Comparison of ENCODE assay signal across 8 cellular contexts in genomic region chr16:30609928-30610839, GRCh38. TPM values are rescaled to one million over a fixed set of nuclear protein-coding genes. Genes with fewer than 3 reads are reported as not detected.
DNase-seq lines count a peak whose midpoint lies in the region; ATAC-seq, FAIRE-seq and TF ChIP-seq lines count a peak whose summit lies in the region.

Gene ZNF689, minus strand, starts transcription at chr16:30610389. Its CDS starts 348 bp downstream, at chr16:30610041.

- H3K79me2 ChIP-seq in OCI-LY3 (ENCODE audit: low read length) (peaks cover 13% of the 10 kb centered on the region), endothelial cell of umbilical vein (ENCODE audit: control insufficient read depth, insufficient read depth, low read length) (peaks cover 2% of the 10 kb centered on the region)

- H3K4me2 ChIP-seq in OCI-LY3 (ENCODE audit: low read length) (peak within 1 kb of the TSS; percentile 92), endothelial cell of umbilical vein (ENCODE audit: insufficient read depth, low read length) (peak within 1 kb of the TSS; percentile 66)

- H3K4me1 ChIP-seq in OCI-LY3 (ENCODE audit: low read length) (peaks cover 14% of the 10 kb centered on the region), endothelial cell of umbilical vein (ENCODE audit: control insufficient read depth, extremely low read depth, insufficient read depth, low read length) (peaks cover 4% of the 10 kb centered on the region)

- no peaks in the 10 kb centered on the region for H3K27me3 ChIP-seq in OCI-LY3 (ENCODE audit: low read depth, low read length)
- no peaks in the 10 kb centered on the region for H3K27me3 ChIP-seq in endothelial cell of umbilical vein (ENCODE audit: control insufficient read depth in 2 of 2, insufficient read depth in 2 of 2, low read length in 2 of 2)

- dilution Hi-C loops in endothelial cell of umbilical vein (cut with MboI; ENCODE audit: extremely low pct_ligation_motif_present, low sequenced_read_pairs) = no loop called here

- peak within 1 kb of the TSS; percentile 89 for H2AFZ ChIP-seq in OCI-LY3 (ENCODE audit: low read depth, low read length)
- H2AFZ ChIP-seq in endothelial cell of umbilical vein (ENCODE audit: low read depth, low read length) = peak within 1 kb of the TSS; percentile 80

- H3K36me3 ChIP-seq in OCI-LY3 (replicated peaks; ENCODE audit: low read depth, low read length) (peaks cover 5% of the 10 kb centered on the region), endothelial cell of umbilical vein (ENCODE audit: control insufficient read depth in 2 of 2, extremely low read depth in 1 of 2, insufficient read depth in 2 of 2, low read length in 2 of 2) (peaks cover 0 to 5% of the 10 kb centered on the region in 2 experiments)

- no peak for TF ChIP-seq CTCF in Calu3 (IDR thresholded peaks at IDR 0.05; ENCODE audit: unreplicated experiment)
- TF ChIP-seq CTCF in OCI-LY3 (IDR thresholded peaks at IDR 0.05; ENCODE audit: low read depth, low read length) = 0 out of 2 replicates have a peak, but pooled peaks have one; percentile 18
- TF ChIP-seq CTCF in endothelial cell of umbilical vein (IDR thresholded peaks at IDR 0.05; ENCODE audit: extremely low read depth in 1 of 2, insufficient read depth in 1 of 2, low read depth in 1 of 2, low read length in 2 of 2) = no peak

- no peaks in the 10 kb centered on the region for H3K9me3 Mint-ChIP-seq in Calu3 (ENCODE audit: low read depth, unreplicated experiment)

- H3K27me3 Mint-ChIP-seq in Calu3 (ENCODE audit: unreplicated experiment) = no peaks in the 10 kb centered on the region

- DNase-seq in Calu3 (peak; percentile 97), HuH-7 (ENCODE audit: low spot score) (peak; percentile 94), endothelial cell of umbilical vein (ENCODE audit: low read depth, low spot score) (peak; percentile 98), midbrain (lab: John Stamatoyannopoulos, UW) (peak; percentile 98)
- peak; percentile 95 for DNase-seq in activated CD8-positive, alpha-beta memory T cell treated with anti-CD3 and anti-CD28 coated beads, Interleukin-2, amount 50 U/mL, for 48 hours
- peak; percentile 86 to 88 for DNase-seq in stimulated activated CD8-positive, alpha-beta memory T cell treated with anti-CD3 and anti-CD28 coated beads, Interleukin-2, amount 100 ng/mL, for 1 hour (ENCODE audit: low read depth in 2 of 2)

- H3K4me3 Mint-ChIP-seq in Calu3 (ENCODE audit: low read depth, unreplicated experiment) = peak within 1 kb of the TSS; percentile 75

- peak; percentile 99 for FAIRE-seq in endothelial cell of umbilical vein (lab: Jason Lieb, UNC)

- TSS peak; percentile 61 for BruUV-seq in Calu3 (replicated peaks; lab: Mats Ljungman, UMichigan)
- TSS peak; percentile 66 for BruUV-seq in endothelial cell of umbilical vein (replicated peaks; lab: Mats Ljungman, UMichigan)

- H3K9me3 ChIP-seq in OCI-LY3 (ENCODE audit: insufficient read depth, low read length) (no peaks in the 10 kb centered on the region), endothelial cell of umbilical vein (replicated peaks; ENCODE audit: control insufficient read depth, insufficient read depth, low read length) (no peaks in the 10 kb centered on the region)

- POLR2A ChIA-PET in endothelial cell of umbilical vein (lab: Charles Lee) = interaction anchor here (1.0 to 1.6 kb wide), 2 partner anchors 12 to 64 kb away, joined by 3 to 5 read pairs; no protein-coding TSS in a partner anchor

- peaks cover 56% of the 10 kb centered on the region for H3K36me3 Mint-ChIP-seq in Calu3 (ENCODE audit: insufficient read depth, unreplicated experiment)

- CTCF ChIA-PET in Calu3 (lab: Charles Lee) = interaction anchor here (0.6 to 2.7 kb wide), 10 partner anchors 9 to 201 kb away, joined by 3 to 8 read pairs (median 3); partner anchors contain the start of genes DCTPP1, PRR14 and ZNF764
- CTCF ChIA-PET in endothelial cell of umbilical vein (lab: Charles Lee) = interaction anchor here (0.7 to 4.4 kb wide), 12 partner anchors 8 to 192 kb away, joined by 3 to 47 read pairs (median 4); partner anchors contain the start of gene ZNF764

- no peaks in the 10 kb centered on the region for H4K20me1 ChIP-seq in OCI-LY3 (ENCODE audit: insufficient read depth, low read length)
- H4K20me1 ChIP-seq in endothelial cell of umbilical vein (replicated peaks; ENCODE audit: control insufficient read depth, extremely low read depth, insufficient read depth, low read length) = no peaks in the 10 kb centered on the region

- intact Hi-C loops in Calu3 (cut with micrococcal nuclease; ENCODE audit: unreplicated experiment) (no loop called here), endothelial cell of umbilical vein (cut with micrococcal nuclease) (loop anchor here (1.0 to 2.0 kb wide), 3 partner anchors 25 to 165 kb away; partner anchors contain the start of genes SEPHS2, ZNF688 and ZNF785)

- peak within 1 kb of the TSS; percentile 98 for H3K27ac Mint-ChIP-seq in Calu3 (ENCODE audit: unreplicated experiment)

- ATAC-seq in GM21447 (IDR thresholded peaks at IDR 0.05; ENCODE audit: unreplicated experiment) = peak; percentile 83

- peaks cover 2% of the 10 kb centered on the region for H3K4me1 Mint-ChIP-seq in Calu3 (ENCODE audit: low read depth, unreplicated experiment)

- H3K4me3 ChIP-seq in OCI-LY3 (ENCODE audit: low read length) (peak within 1 kb of the TSS; percentile 88), endothelial cell of umbilical vein (replicated peaks in 1 of 3; ENCODE audit: insufficient read depth in 1 of 3, low read depth in 1 of 3, low read length in 3 of 3) (peak within 1 kb of the TSS; percentile 29 to 77 (median 70))

- H3K9me1 ChIP-seq in endothelial cell of umbilical vein (replicated peaks; ENCODE audit: control insufficient read depth, extremely low read depth, insufficient read depth, low read length) = no peaks in the 10 kb centered on the region

- TF ChIP-seq POLR2A in endothelial cell of umbilical vein (IDR thresholded peaks at IDR 0.05; ENCODE audit: low read depth, low read length) = peak; percentile 74

- H3K27ac ChIP-seq in OCI-LY3 (ENCODE audit: low read length) (peak within 1 kb of the TSS; percentile 66), endothelial cell of umbilical vein (ENCODE audit: insufficient read depth, low read depth, low read length) (peak within 1 kb of the TSS; percentile 79)

- H3K9ac ChIP-seq in OCI-LY3 (ENCODE audit: low read length) (peak within 1 kb of the TSS; percentile 95), endothelial cell of umbilical vein (replicated peaks; ENCODE audit: extremely low read depth, insufficient read depth, low read length) (peak within 1 kb of the TSS; percentile 95)

TF ChIP-seq in endothelial cell of umbilical vein, 7 proteins besides CTCF, POLR2A, EP300 and RAD21:
- TF ChIP-seq POLR2AphosphoS5 (IDR thresholded peaks at IDR 0.05; ENCODE audit: insufficient read depth, low read depth, low read length) (peak; percentile 38), MYC (IDR thresholded peaks at IDR 0.05; ENCODE audit: low read depth, low read length) (no peak)
TF ChIP-seq in endothelial cell of umbilical vein: peak in this region for 1.

RNA-seq across cellular contexts. Expression of gene ZNF689, which starts in this region (rescaled TPM):
- total RNA-seq in Calu3 (2022) (10.4 and 14.1 TPM in 2 replicates), endothelial cell of umbilical vein (6.8 and 8.4 TPM in 2 replicates)
- polyA plus RNA-seq in endothelial cell of umbilical vein = 7.5 and 9.2 TPM in 2 replicates
- 4.1 and 5.0 TPM in 2 replicates for polyA plus RNA-seq in endothelial cell of umbilical vein (2011; cell fraction: cytosol; rRNA removed)
- 4.1 and 4.7 TPM in 2 replicates for polyA plus RNA-seq in endothelial cell of umbilical vein (2011; cell fraction: nucleus; rRNA removed)
- 4.0 and 4.4 TPM in 2 replicates for polyA plus RNA-seq in endothelial cell of umbilical vein (2012)
- 6.5 and 10.9 TPM in 2 replicates for polyA minus RNA-seq in endothelial cell of umbilical vein
- polyA minus RNA-seq in endothelial cell of umbilical vein (2011; cell fraction: cytosol; rRNA and poly(A)+ RNA removed) = 15.6 TPM
- polyA minus RNA-seq in endothelial cell of umbilical vein (2011; cell fraction: nucleus; rRNA and poly(A)+ RNA removed) = 5.5 and 8.3 TPM in 2 replicates

Comparison
In these comparisons a context has a peak if more than half of its experiments do, and no peak if none do; other contexts are left out.
1. Peak in every context shown above with its lines: DNase-seq, ATAC-seq, H3K4me3 ChIP-seq and H3K27ac ChIP-seq.